Comparison of ENCODE assay signal across 30 cellular contexts in the genomic region with DNA sequence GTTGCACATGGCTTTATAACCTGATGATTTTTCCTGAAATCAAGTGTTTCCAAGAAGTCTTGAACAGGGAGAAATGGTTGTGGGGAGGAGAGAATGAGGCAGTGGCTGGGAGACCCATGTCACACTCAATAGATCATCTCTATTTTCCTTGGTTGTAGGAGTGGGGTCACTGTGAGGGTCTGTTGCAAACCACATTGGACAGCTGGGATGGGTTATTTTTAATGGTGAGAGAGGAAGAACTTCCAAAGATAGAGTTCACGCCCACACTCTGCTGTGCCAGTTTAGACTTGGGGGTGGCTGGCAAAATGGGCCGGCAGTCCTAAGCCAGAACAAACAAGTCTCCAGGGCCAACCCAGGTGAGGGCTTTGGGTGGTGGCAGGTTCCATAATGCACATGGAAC.
"Had no signal": no experiment of that assay in that cellular context is flagged by ENCODE, and none has a peak within 500 bp of the region (broad histone marks: within the 10 kb centered on the region; RNA-seq: fewer than 3 reads in every experiment).

No MANE protein-coding gene starts in this region.

- FAIRE-seq: small intestine had no signal

- H3K36me3 ChIP-seq: neutrophil, ovary, prostate gland, thyroid gland, upper lobe of left lung, vagina had no signal

- H3K27ac Mint-ChIP-seq: activated CD4-positive, alpha-beta T cell treated with anti-CD3 and anti-CD28 coated beads for 36 hours; activated T-helper 1 cell treated with anti-CD3 and anti-CD28 coated beads, Interleukin-12 subunit alpha, Interleukin-12 subunit beta, Interleukin-2, Interleukin-4 antibody, amounts not matched to agents 30 ng/mL and 10 ng/mL and 1 ng/mL, durations not matched to agents 14 hours and 24 hours and 36 hours; dendritic cell treated with granulocyte-macrophage colony-stimulating factor and Interleukin-4, amounts not matched to agents 40 ng/mL and 50 ng/mL, for 4 days; immature natural killer cell; naive B cell; nephron progenitor cell; stimulated activated effector memory CD8-positive, alpha-beta T cell treated with anti-CD3 and anti-CD28 coated beads, Interleukin-12 subunit alpha, Interleukin-12 subunit beta, amount 100 ng/mL, for 72 hours; stimulated activated naive CD8-positive, alpha-beta T cell treated with anti-CD3 and anti-CD28 coated beads, Interleukin-15, amount 100 ng/mL, for 72 hours had no signal

- H3K27me3 ChIP-seq: neutrophil, ovary, thyroid gland, upper lobe of left lung, vagina had no signal

- H3K9me3 Mint-ChIP-seq: activated T-helper 1 cell treated with anti-CD3 and anti-CD28 coated beads, Interleukin-12 subunit alpha, Interleukin-12 subunit beta, Interleukin-2, Interleukin-4 antibody, amounts not matched to agents 30 ng/mL and 10 ng/mL and 1 ng/mL, durations not matched to agents 14 hours and 24 hours and 36 hours; central memory CD8-positive, alpha-beta T cell; dendritic cell treated with granulocyte-macrophage colony-stimulating factor and Interleukin-4, amounts not matched to agents 40 ng/mL and 50 ng/mL, for 4 days; immature natural killer cell; stimulated activated effector memory CD8-positive, alpha-beta T cell treated with anti-CD3 and anti-CD28 coated beads, Interleukin-12 subunit alpha, Interleukin-12 subunit beta, amount 100 ng/mL, for 72 hours; stimulated activated naive CD8-positive, alpha-beta T cell treated with anti-CD3 and anti-CD28 coated beads, Interleukin-15, amount 100 ng/mL, for 72 hours had no signal

- H3K4me3 Mint-ChIP-seq: activated CD4-positive, alpha-beta T cell treated with anti-CD3 and anti-CD28 coated beads for 36 hours; activated T-helper 1 cell treated with anti-CD3 and anti-CD28 coated beads, Interleukin-12 subunit alpha, Interleukin-12 subunit beta, Interleukin-2, Interleukin-4 antibody, amounts not matched to agents 30 ng/mL and 10 ng/mL and 1 ng/mL, durations not matched to agents 14 hours and 24 hours and 36 hours; central memory CD8-positive, alpha-beta T cell; dendritic cell treated with granulocyte-macrophage colony-stimulating factor and Interleukin-4, amounts not matched to agents 40 ng/mL and 50 ng/mL, for 4 days; immature natural killer cell; naive B cell; nephron progenitor cell; stimulated activated effector memory CD8-positive, alpha-beta T cell treated with anti-CD3 and anti-CD28 coated beads, Interleukin-12 subunit alpha, Interleukin-12 subunit beta, amount 100 ng/mL, for 72 hours; stimulated activated naive CD8-positive, alpha-beta T cell treated with anti-CD3 and anti-CD28 coated beads, Interleukin-15, amount 100 ng/mL, for 72 hours had no signal

- H3K36me3 Mint-ChIP-seq: immature natural killer cell; naive B cell; stimulated activated effector memory CD8-positive, alpha-beta T cell treated with anti-CD3 and anti-CD28 coated beads, Interleukin-12 subunit alpha, Interleukin-12 subunit beta, amount 100 ng/mL, for 72 hours had no signal

- DNase-seq: activated CD4-positive, alpha-beta T cell treated with anti-CD3 and anti-CD28 coated beads for 36 hours; activated CD4-positive, alpha-beta T cell treated with anti-CD3 and anti-CD28 coated beads, Interleukin-2, amount 50 U/mL, for 48 hours; activated CD4-positive, CD25-positive, alpha-beta regulatory T cell; activated CD8-positive, alpha-beta memory T cell treated with anti-CD3 and anti-CD28 coated beads for 24 hours; activated CD8-positive, alpha-beta memory T cell treated with anti-CD3 and anti-CD28 coated beads, Interleukin-2, amount 50 U/mL, for 4 hours; activated gamma-delta T cell treated with Interleukin-2 at 50 U/mL for 16 hours; activated naive CD4-positive, alpha-beta T cell treated with anti-CD3 and anti-CD28 coated beads, Interleukin-2, amount 50 U/mL, for 16 hours; activated T-cell treated with anti-CD3 and anti-CD28 coated beads, Interleukin-2, amount 50 U/mL, for 1 hour; head of caudate nucleus; hypothalamus; immature natural killer cell; mesendoderm; mucosa of descending colon; naive B cell; nephron progenitor cell; ovary; retina; small intestine; stimulated activated CD4-positive, alpha-beta T cell treated with anti-CD3 and anti-CD28 coated beads, Interleukin-4, amount 100 ng/mL, for 24 hours; stimulated activated naive CD8-positive, alpha-beta T cell treated with anti-CD3 and anti-CD28 coated beads, Interleukin-15, amount 100 ng/mL, for 72 hours; substantia nigra; thyroid gland; upper lobe of left lung had no signal

- ATAC-seq: activated CD4-positive, alpha-beta T cell treated with anti-CD3 and anti-CD28 coated beads for 36 hours; mucosa of descending colon; stimulated activated effector memory CD8-positive, alpha-beta T cell treated with anti-CD3 and anti-CD28 coated beads, Interleukin-12 subunit alpha, Interleukin-12 subunit beta, amount 100 ng/mL, for 72 hours; stimulated activated naive CD8-positive, alpha-beta T cell treated with anti-CD3 and anti-CD28 coated beads, Interleukin-15, amount 100 ng/mL, for 72 hours had no signal

- H3K27ac ChIP-seq: neutrophil, ovary, prostate gland, thyroid gland, upper lobe of left lung, vagina had no signal

- H3K4me3 ChIP-seq: mucosa of descending colon, ovary, prostate gland, thyroid gland, upper lobe of left lung, vagina had no signal

- H3K4me1 ChIP-seq: prostate gland, thyroid gland had no signal

- H3K9me3 ChIP-seq: mucosa of descending colon, neutrophil, ovary, prostate gland, thyroid gland, upper lobe of left lung, vagina had no signal

- H3K4me1 Mint-ChIP-seq: activated CD4-positive, alpha-beta T cell treated with anti-CD3 and anti-CD28 coated beads for 36 hours; central memory CD8-positive, alpha-beta T cell; immature natural killer cell; naive B cell; stimulated activated effector memory CD8-positive, alpha-beta T cell treated with anti-CD3 and anti-CD28 coated beads, Interleukin-12 subunit alpha, Interleukin-12 subunit beta, amount 100 ng/mL, for 72 hours; stimulated activated naive CD8-positive, alpha-beta T cell treated with anti-CD3 and anti-CD28 coated beads, Interleukin-15, amount 100 ng/mL, for 72 hours had no signal
